ENCODE assay signal across 8 cellular contexts in genomic region chr9:121652037-121652837, GRCh38. TPM values are rescaled to one million over a fixed set of nuclear protein-coding genes. Genes with fewer than 3 reads are reported as not detected.
A peak's percentile ranks its signal among the peaks of the same experiment; 100 is the strongest.
DNase-seq lines count a peak whose midpoint lies in the region; FAIRE-seq and TF ChIP-seq lines count a peak whose summit lies in the region.

No MANE protein-coding gene starts in this region.

- TF ChIP-seq CTCF in endothelial cell of umbilical vein (IDR thresholded peaks at IDR 0.05; ENCODE audit: extremely low read depth in 1 of 2, insufficient read depth in 1 of 2, low read depth in 1 of 2, low read length in 2 of 2) (no peak), neural crest cell (conservative IDR thresholded peaks at IDR 0.05) (no peak)

- H3K27ac Mint-ChIP-seq in neural crest cell (ENCODE audit: unreplicated experiment), result peak overlapping the region; percentile 72

- H3K27me3 ChIP-seq in BLaER1 (peaks cover 40% of the 10 kb centered on the region), endothelial cell of umbilical vein (ENCODE audit: control insufficient read depth in 2 of 2, insufficient read depth in 2 of 2, low read length in 2 of 2) (no peaks in the 10 kb centered on the region)

- no peaks in the 10 kb centered on the region for H3K79me2 ChIP-seq in endothelial cell of umbilical vein (ENCODE audit: control insufficient read depth, insufficient read depth, low read length)

- peak overlapping the region; percentile 69 for H3K27ac ChIP-seq in BLaER1
- no peak overlapping the region for H3K27ac ChIP-seq in endothelial cell of umbilical vein (ENCODE audit: insufficient read depth, low read depth, low read length)

- DNase-seq in NCI-H82 (lab: John Stamatoyannopoulos, UW) (peak; percentile 60), endothelial cell of umbilical vein (ENCODE audit: low read depth, low spot score) (peak; percentile 47), neural crest cell (ENCODE audit: low read depth, low spot score) (no peak), SW 1271 (lab: John Stamatoyannopoulos, UW) (no peak), EL (no peak), KBM-7 (no peak), globus pallidus (ENCODE audit: low spot score) (no peak)

- H3K9me3 ChIP-seq in BLaER1 (no peaks in the 10 kb centered on the region), endothelial cell of umbilical vein (replicated peaks; ENCODE audit: control insufficient read depth, insufficient read depth, low read length) (no peaks in the 10 kb centered on the region)

- peak overlapping the region; percentile 76 for H2AFZ ChIP-seq in endothelial cell of umbilical vein (ENCODE audit: low read depth, low read length)

- peak overlapping the region; percentile 94 for H3K4me3 Mint-ChIP-seq in neural crest cell

- FAIRE-seq in endothelial cell of umbilical vein (lab: Jason Lieb, UNC), result peak; percentile 42

- TF ChIP-seq POLR2A in endothelial cell of umbilical vein (IDR thresholded peaks at IDR 0.05; ENCODE audit: low read depth, low read length), result no peak

- H3K36me3 ChIP-seq in BLaER1 (peaks cover 4% of the 10 kb centered on the region; the same call in 1 of the 2 replicates), endothelial cell of umbilical vein (ENCODE audit: control insufficient read depth in 2 of 2, extremely low read depth in 1 of 2, insufficient read depth in 2 of 2, low read length in 2 of 2) (no peaks in the 10 kb centered on the region)

- dilution Hi-C loops in endothelial cell of umbilical vein (cut with MboI; ENCODE audit: extremely low pct_ligation_motif_present, low sequenced_read_pairs), result no loop called here

- CTCF ChIA-PET in endothelial cell of umbilical vein (lab: Charles Lee), result interaction anchor here (0.8 to 3.4 kb wide), 5 partner anchors 10 to 32 kb away, joined by 3 to 24 read pairs (median 3); no protein-coding TSS in a partner anchor

- in situ Hi-C loops in KBM-7 (cut with MboI; ENCODE audit: low pct_unique_long_range_greater_than_20kb, low sequenced_read_pairs), result no loop called here

- H3K9ac ChIP-seq in BLaER1 (peak overlapping the region; percentile 82), endothelial cell of umbilical vein (replicated peaks; ENCODE audit: extremely low read depth, insufficient read depth, low read length) (peak overlapping the region; percentile 70)

- H3K36me3 Mint-ChIP-seq in neural crest cell (ENCODE audit: low read depth), result no peaks in the 10 kb centered on the region

- H3K4me3 ChIP-seq in BLaER1, result peak overlapping the region; percentile 82
- peak overlapping the region; percentile 58 to 76 (median 69) for H3K4me3 ChIP-seq in endothelial cell of umbilical vein (replicated peaks in 1 of 3; ENCODE audit: insufficient read depth in 1 of 3, low read depth in 1 of 3, low read length in 3 of 3)

- peaks cover 60% of the 10 kb centered on the region for H3K4me1 Mint-ChIP-seq in neural crest cell

- peaks cover 61% of the 10 kb centered on the region for H3K4me1 ChIP-seq in BLaER1
- peaks cover 25% of the 10 kb centered on the region for H3K4me1 ChIP-seq in endothelial cell of umbilical vein (ENCODE audit: control insufficient read depth, extremely low read depth, insufficient read depth, low read length)

- H3K9me3 Mint-ChIP-seq in neural crest cell, result no peaks in the 10 kb centered on the region

- H3K9me1 ChIP-seq in endothelial cell of umbilical vein (replicated peaks; ENCODE audit: control insufficient read depth, extremely low read depth, insufficient read depth, low read length), result no peaks in the 10 kb centered on the region

- H3K27me3 Mint-ChIP-seq in neural crest cell (ENCODE audit: low read depth), result peaks cover 6% of the 10 kb centered on the region

- peaks cover 39% of the 10 kb centered on the region for H4K20me1 ChIP-seq in BLaER1
- H4K20me1 ChIP-seq in endothelial cell of umbilical vein (replicated peaks; ENCODE audit: control insufficient read depth, extremely low read depth, insufficient read depth, low read length), result no peaks in the 10 kb centered on the region

- intact Hi-C loops in endothelial cell of umbilical vein (cut with micrococcal nuclease), result loop anchor here (1.0 kb wide), 1 partner anchor 11 kb away; no protein-coding TSS in a partner anchor

- POLR2A ChIA-PET in endothelial cell of umbilical vein (lab: Charles Lee), result no interaction called here

- no TSS peak for BruUV-seq in endothelial cell of umbilical vein (replicated peaks; lab: Mats Ljungman, UMichigan)

- H3K4me2 ChIP-seq in BLaER1, result peak overlapping the region; percentile 98
- H3K4me2 ChIP-seq in endothelial cell of umbilical vein (ENCODE audit: insufficient read depth, low read length), result peak overlapping the region; percentile 83

TF ChIP-seq in endothelial cell of umbilical vein, 7 proteins besides CTCF, POLR2A, EP300 and RAD21:
- TF ChIP-seq EZH2 (IDR thresholded peaks at IDR 0.05; ENCODE audit: borderline replicate concordance, low read depth, low read length, severe bottlenecking) (no peak), MAX (IDR thresholded peaks at IDR 0.05; ENCODE audit: insufficient read depth, insufficient read length) (no peak), MYC (IDR thresholded peaks at IDR 0.05; ENCODE audit: low read depth, low read length) (no peak), POLR2AphosphoS5 (IDR thresholded peaks at IDR 0.05; ENCODE audit: insufficient read depth, low read depth, low read length) (no peak), JUN (IDR thresholded peaks at IDR 0.05; ENCODE audit: borderline replicate concordance, insufficient read depth, insufficient read length, low read depth) (no peak), GATA2 (IDR thresholded peaks at IDR 0.05; ENCODE audit: insufficient read depth, insufficient read length, low read depth, low read length) (no peak), FOS (IDR thresholded peaks at IDR 0.05; ENCODE audit: borderline replicate concordance, insufficient read depth, low read length) (no peak)

RNA-seq across cellular contexts. Expression of gene DAB2IP, which starts 0.8 kb away (rescaled TPM):
- total RNA-seq in endothelial cell of umbilical vein, result 48.4 and 53.6 TPM in 2 replicates
- 29.2 and 29.9 TPM in 2 replicates for polyA plus RNA-seq in endothelial cell of umbilical vein
- 30.3 and 32.7 TPM in 2 replicates for polyA plus RNA-seq in endothelial cell of umbilical vein (2011; cell fraction: cytosol; rRNA removed)
- 51.8 and 52.0 TPM in 2 replicates for polyA plus RNA-seq in endothelial cell of umbilical vein (2011; cell fraction: nucleus; rRNA removed)
- polyA plus RNA-seq in endothelial cell of umbilical vein (2012), result 26.9 and 27.1 TPM in 2 replicates
- polyA minus RNA-seq in endothelial cell of umbilical vein, result 67.5 and 90.9 TPM in 2 replicates
- 12.8 TPM for polyA minus RNA-seq in endothelial cell of umbilical vein (2011; cell fraction: cytosol; rRNA and poly(A)+ RNA removed)
- 33.9 and 35.2 TPM in 2 replicates for polyA minus RNA-seq in endothelial cell of umbilical vein (2011; cell fraction: nucleus; rRNA and poly(A)+ RNA removed)
- 46.4 and 48.3 TPM in 2 replicates for total RNA-seq in neural crest cell

Comparison
In these comparisons a context has a peak if more than half of its experiments do, and no peak if none do; other contexts are left out.
1. DNase-seq: peak in NCI-H82 (single experiment) and endothelial cell of umbilical vein (single experiment); none in neural crest cell (single experiment), SW 1271 (0 of 2), EL (single experiment), KBM-7 (single experiment) and globus pallidus (single experiment).